11 cellular contexts compared by ENCODE assay signal in genomic region chr1:165686971-165687433, GRCh38. TPM values are rescaled to one million over a fixed set of nuclear protein-coding genes. Genes with fewer than 3 reads are reported as not detected.
A peak's percentile ranks its signal among the peaks of the same experiment; 100 is the strongest.
DNase-seq lines count a peak whose midpoint lies in the region; ATAC-seq and TF ChIP-seq lines count a peak whose summit lies in the region.
"Had no signal": no experiment of that assay in that cellular context is flagged by ENCODE, and none has a peak within 500 bp of the region (broad histone marks: within the 10 kb centered on the region; RNA-seq: fewer than 3 reads in every experiment).

No MANE protein-coding gene starts in this region.

- H3K4me3 Mint-ChIP-seq in CD4-positive, CD25-positive, alpha-beta regulatory T cell = peak overlapping the region; percentile 64 to 71 (median 67)
- H3K4me3 Mint-ChIP-seq in activated B cell treated with CpG ODN at 0.5 μM for 24 hours (peak overlapping the region; percentile 55), type B pancreatic cell (no peak overlapping the region)
- H3K4me3 Mint-ChIP-seq: neural crest cell had no signal

- peaks cover 0 to 7% (median 0%) of the 10 kb centered on the region in 7 donors for H3K9me3 Mint-ChIP-seq in CD4-positive, CD25-positive, alpha-beta regulatory T cell
- H3K9me3 Mint-ChIP-seq in activated B cell treated with CpG ODN at 0.5 μM for 24 hours (no peaks in the 10 kb centered on the region), type B pancreatic cell (peaks cover 7% of the 10 kb centered on the region)

- H3K27ac Mint-ChIP-seq in CD4-positive, CD25-positive, alpha-beta regulatory T cell = peak overlapping the region; percentile 80 to 98 (median 85)
- H3K27ac Mint-ChIP-seq in activated B cell treated with CpG ODN at 0.5 μM for 24 hours (peak overlapping the region; percentile 59), type B pancreatic cell (no peak overlapping the region)

- H3K27ac ChIP-seq in CD4-positive, CD25-positive, alpha-beta regulatory T cell (ENCODE audit: insufficient read depth, low read length, poor library complexity, severe bottlenecking) = peak overlapping the region; percentile 42
- H3K27ac ChIP-seq: BLaER1 had no signal

- POLR2A ChIA-PET in activated B cell treated with CpG ODN at 0.5 μM for 24 hours (lab: Charles Lee) = interaction anchor here (1.3 kb wide), 1 partner anchor 11 kb away, joined by 8 read pairs; the partner anchor contains the start of gene ALDH9A1

- TF ChIP-seq CTCF in activated B cell treated with CpG ODN at 0.5 μM for 24 hours (IDR thresholded peaks at IDR 0.05) = no peak
- TF ChIP-seq CTCF in type B pancreatic cell (conservative IDR thresholded peaks at IDR 0.05) = no peak

- peak in 1 of 3 donors; percentile 20 for DNase-seq in CD4-positive, CD25-positive, alpha-beta regulatory T cell
- DNase-seq in activated B cell treated with CpG ODN at 0.5 μM for 24 hours (no peak), NOMO-1 (lab: John Stamatoyannopoulos, UW; ENCODE audit: unreplicated experiment in 2 of 2) (no peak), T1000 (lab: John Stamatoyannopoulos, UW) (no peak), type B pancreatic cell (ENCODE audit: extremely low spot score, unreplicated experiment) (no peak)
- DNase-seq: NCI-H2171 treated with DMSO at 0.1 percent for 48 hours had no signal

- H3K27me3 Mint-ChIP-seq in CD4-positive, CD25-positive, alpha-beta regulatory T cell = no peaks in the 10 kb centered on the region
- no peaks in the 10 kb centered on the region for H3K27me3 Mint-ChIP-seq in activated B cell treated with CpG ODN at 0.5 μM for 24 hours
- no peaks in the 10 kb centered on the region for H3K27me3 Mint-ChIP-seq in type B pancreatic cell

- no peaks in the 10 kb centered on the region for H3K27me3 ChIP-seq in CD4-positive, CD25-positive, alpha-beta regulatory T cell (ENCODE audit: control insufficient read depth, insufficient read depth, low read length)
- H3K27me3 ChIP-seq: BLaER1 had no signal

- H3K4me3 ChIP-seq in CD4-positive, CD25-positive, alpha-beta regulatory T cell (ENCODE audit: low read depth, low read length) = peak overlapping the region; percentile 77
- H3K4me3 ChIP-seq: BLaER1 had no signal

- H3K4me1 Mint-ChIP-seq in CD4-positive, CD25-positive, alpha-beta regulatory T cell = peaks cover 30 to 68% (median 52%) of the 10 kb centered on the region in 4 donors
- peaks cover 28% of the 10 kb centered on the region for H3K4me1 Mint-ChIP-seq in activated B cell treated with CpG ODN at 0.5 μM for 24 hours
- peaks cover 6% of the 10 kb centered on the region for H3K4me1 Mint-ChIP-seq in type B pancreatic cell (ENCODE audit: unreplicated experiment)
- H3K4me1 Mint-ChIP-seq: neural crest cell had no signal

- peaks cover 38% of the 10 kb centered on the region for H3K36me3 ChIP-seq in CD4-positive, CD25-positive, alpha-beta regulatory T cell (ENCODE audit: control insufficient read depth, insufficient read depth, low read length)

- H3K36me3 Mint-ChIP-seq in CD4-positive, CD25-positive, alpha-beta regulatory T cell = peaks cover 53% of the 10 kb centered on the region
- peaks cover 67% of the 10 kb centered on the region for H3K36me3 Mint-ChIP-seq in activated B cell treated with CpG ODN at 0.5 μM for 24 hours (ENCODE audit: low read depth)
- peaks cover 62% of the 10 kb centered on the region for H3K36me3 Mint-ChIP-seq in type B pancreatic cell

- H3K9me3 ChIP-seq in CD4-positive, CD25-positive, alpha-beta regulatory T cell (ENCODE audit: control insufficient read depth in 2 of 2, low read length in 2 of 2) = no peaks in the 10 kb centered on the region

- peak; percentile 37 to 46 for ATAC-seq in CD4-positive, CD25-positive, alpha-beta regulatory T cell (ENCODE audit: low read depth in 2 of 2)
- ATAC-seq in GM18909 (IDR thresholded peaks at IDR 0.05; ENCODE audit: poor library complexity, unreplicated experiment) (peak; percentile 53), HG02884 (IDR thresholded peaks at IDR 0.05; ENCODE audit: unreplicated experiment) (peak; percentile 58), activated B cell treated with CpG ODN at 0.5 μM for 24 hours (ENCODE audit: low read depth) (no peak), GM21723 (IDR thresholded peaks at IDR 0.05; ENCODE audit: unreplicated experiment) (no peak)

- CTCF ChIA-PET in activated B cell treated with CpG ODN at 0.5 μM for 24 hours (lab: Charles Lee) = interaction anchor here (1.0 to 2.0 kb wide), 4 partner anchors 62 to 228 kb away, joined by 3 to 6 read pairs (median 3); partner anchors contain the start of gene TMCO1

- peaks cover 9% of the 10 kb centered on the region for H3K4me1 ChIP-seq in CD4-positive, CD25-positive, alpha-beta regulatory T cell (ENCODE audit: control insufficient read depth, insufficient read depth, low read length, poor library complexity, severe bottlenecking)

- intact Hi-C loops in activated B cell treated with CpG ODN at 0.5 μM for 24 hours (cut with micrococcal nuclease) = no loop called here

RNA-seq across cellular contexts. Expression of gene ALDH9A1, which starts 11.4 kb away (rescaled TPM):
- 32.1 TPM for total RNA-seq in CD4-positive, CD25-positive, alpha-beta regulatory T cell
- 100 to 1,000 TPM in 3 of 4 donors, 10 to 100 TPM in 1; 97.0 to 124 (median 117) TPM for polyA plus RNA-seq in CD4-positive, CD25-positive, alpha-beta regulatory T cell
- 30.3 and 35.8 TPM in 2 replicates for total RNA-seq in activated B cell treated with CpG ODN at 0.5 μM for 24 hours
- total RNA-seq in type B pancreatic cell (ENCODE audit: low replicate concordance) = 44.7 and 57.8 TPM in 2 replicates

RNA-seq across cellular contexts. Expression of gene MGST3, which starts 56.0 kb away (rescaled TPM):
- 37.1 TPM for total RNA-seq in CD4-positive, CD25-positive, alpha-beta regulatory T cell
- polyA plus RNA-seq in CD4-positive, CD25-positive, alpha-beta regulatory T cell = 100 to 1,000 TPM; 133 to 190 (median 149) TPM
- total RNA-seq in activated B cell treated with CpG ODN at 0.5 μM for 24 hours (31.3 and 33.4 TPM in 2 replicates), type B pancreatic cell (ENCODE audit: low replicate concordance) (133 and 206 TPM in 2 replicates)

Comparison
In these comparisons a context has a peak if more than half of its experiments do, and no peak if none do; other contexts are left out.
1. ATAC-seq: peak in CD4-positive, CD25-positive, alpha-beta regulatory T cell (2 of 2), GM18909 (single experiment) and HG02884 (single experiment); none in activated B cell treated with CpG ODN at 0.5 μM for 24 hours (single experiment) and GM21723 (single experiment).